In genomic region chr19:58060231-58060630, GRCh38 we compare ENCODE assay signal across 10 cellular contexts. TPM values are rescaled to one million over a fixed set of nuclear protein-coding genes. Genes with fewer than 3 reads are reported as not detected.
DNase-seq lines count a peak whose midpoint lies in the region; ATAC-seq and TF ChIP-seq lines count a peak whose summit lies in the region.
"Had no signal": no experiment of that assay in that cellular context is flagged by ENCODE, and none has a peak within 500 bp of the region (broad histone marks: within the 10 kb centered on the region; RNA-seq: fewer than 3 reads in every experiment).

No MANE protein-coding gene starts in this region.

- H3K4me1 Mint-ChIP-seq in WTC11 = peaks cover 19% of the 10 kb centered on the region
- peaks cover 0 to 4% of the 10 kb centered on the region in 2 donors for H3K4me1 Mint-ChIP-seq in effector memory CD8-positive, alpha-beta T cell (ENCODE audit: low read depth in 2 of 2)

- no peaks in the 10 kb centered on the region; the same call in 1 of the 2 replicates for H3K27me3 Mint-ChIP-seq in WTC11 (ENCODE audit: low read depth)
- peaks cover 17 to 27% of the 10 kb centered on the region in 2 donors for H3K27me3 Mint-ChIP-seq in effector memory CD8-positive, alpha-beta T cell

- TF ChIP-seq CTCF in WTC11 (IDR thresholded peaks at IDR 0.05) = no peak

- H3K27ac ChIP-seq in BLaER1 treated with 17β-estradiol and CSF1 and Interleukin-3, amounts not matched to agents 10 nM and 100 nM = peak overlapping the region in 10 of 11 experiments; percentile 81 to 95 (median 91); a peak in 14 of 22 replicates
- H3K27ac ChIP-seq in layer of hippocampus (ENCODE audit: low read depth, low read length) = peak overlapping the region; percentile 92

- H3K9me3 ChIP-seq in BLaER1 treated with 17β-estradiol and CSF1 and Interleukin-3, amounts not matched to agents 10 nM and 100 nM (replicated peaks in 1 of 11) = peaks cover 73 to 100% (median 97%) of the 10 kb centered on the region in 11 experiments
- peaks cover 18% of the 10 kb centered on the region for H3K9me3 ChIP-seq in skeletal muscle satellite cell (replicated peaks; ENCODE audit: low read length)

- CTCF ChIA-PET in WTC11 (lab: Charles Lee) = interaction anchor here (1.4 to 3.5 kb wide), 2 partner anchors 26 to 38 kb away, joined by 3 to 16 read pairs; no protein-coding TSS in a partner anchor

- peaks cover 0 to 4% (median 0%) of the 10 kb centered on the region in 11 experiments; a peak in 7 of 22 replicates for H3K27me3 ChIP-seq in BLaER1 treated with 17β-estradiol and CSF1 and Interleukin-3, amounts not matched to agents 10 nM and 100 nM
- H3K27me3 ChIP-seq in layer of hippocampus (ENCODE audit: control insufficient read depth, insufficient read depth, low read length) = no peaks in the 10 kb centered on the region
- no peaks in the 10 kb centered on the region for H3K27me3 ChIP-seq in skeletal muscle satellite cell (ENCODE audit: control insufficient read depth, insufficient read depth, low read length)

- peak overlapping the region; percentile 57 to 76 (median 66) for H3K4me3 ChIP-seq in BLaER1 treated with 17β-estradiol and CSF1 and Interleukin-3, amounts not matched to agents 10 nM and 100 nM
- peak overlapping the region; percentile 83 for H3K4me3 ChIP-seq in skeletal muscle satellite cell (ENCODE audit: low read length)

- no peak overlapping the region for H3K27ac Mint-ChIP-seq in WTC11
- no peak overlapping the region for H3K27ac Mint-ChIP-seq in effector memory CD8-positive, alpha-beta T cell

- peaks cover 19% of the 10 kb centered on the region for H3K9me3 Mint-ChIP-seq in WTC11
- peaks cover 12 to 22% of the 10 kb centered on the region in 2 donors for H3K9me3 Mint-ChIP-seq in effector memory CD8-positive, alpha-beta T cell

- H3K36me3 ChIP-seq in BLaER1 treated with 17β-estradiol and CSF1 and Interleukin-3, amounts not matched to agents 10 nM and 100 nM = peaks cover 31 to 52% (median 41%) of the 10 kb centered on the region in 11 experiments
- peaks cover 9% of the 10 kb centered on the region for H3K36me3 ChIP-seq in skeletal muscle satellite cell (ENCODE audit: insufficient read depth, low read length)

- no peak for ATAC-seq in WTC11
- ATAC-seq in effector memory CD8-positive, alpha-beta T cell (replicated peaks) = no peak

- peak overlapping the region; percentile 71 to 90 (median 82) for H3K4me2 ChIP-seq in BLaER1 treated with 17β-estradiol and CSF1 and Interleukin-3, amounts not matched to agents 10 nM and 100 nM
- peak overlapping the region; percentile 81 for H3K4me2 ChIP-seq in skeletal muscle satellite cell (ENCODE audit: low read length)

- H3K9ac ChIP-seq in BLaER1 treated with 17β-estradiol and CSF1 and Interleukin-3, amounts not matched to agents 10 nM and 100 nM = peak overlapping the region in 7 of 11 experiments; percentile 87 to 93 (median 89); a peak in 8 of 22 replicates
- no peak overlapping the region for H3K9ac ChIP-seq in skeletal muscle satellite cell (ENCODE audit: low read depth, low read length)

- POLR2A ChIA-PET in WTC11 (lab: Charles Lee) = interaction anchor here (1.3 to 2.7 kb wide), 3 partner anchors 38 to 125 kb away, joined by 3 to 16 read pairs (median 4); partner anchors contain the start of genes ZNF418 and ZSCAN18

- DNase-seq in WTC11 (ENCODE audit: low spot score) (no peak), RKO (ENCODE audit: low spot score) (no peak), iPS-NIHi7 (ENCODE audit: extremely low spot score) (no peak)
- no peak for DNase-seq in central memory CD4-positive, alpha-beta T cell
- DNase-seq in effector memory CD8-positive, alpha-beta T cell = no peak
- DNase-seq: T-helper 2 cell had no signal

- H3K4me3 Mint-ChIP-seq in WTC11 = peak overlapping the region; percentile 69
- H3K4me3 Mint-ChIP-seq in effector memory CD8-positive, alpha-beta T cell = peak overlapping the region in 1 of 2 donors; percentile 46

- peaks cover 30% of the 10 kb centered on the region for H3K36me3 Mint-ChIP-seq in WTC11
- peaks cover 5% of the 10 kb centered on the region for H3K36me3 Mint-ChIP-seq in effector memory CD8-positive, alpha-beta T cell (ENCODE audit: insufficient read depth)

- no peaks in the 10 kb centered on the region for H4K20me1 ChIP-seq in BLaER1 treated with 17β-estradiol and CSF1 and Interleukin-3, amounts not matched to agents 10 nM and 100 nM

- H3K4me1 ChIP-seq in BLaER1 treated with 17β-estradiol and CSF1 and Interleukin-3, amounts not matched to agents 10 nM and 100 nM = peaks cover 6 to 21% (median 14%) of the 10 kb centered on the region in 10 experiments; a peak in 15 of 20 replicates
- peaks cover 9% of the 10 kb centered on the region for H3K4me1 ChIP-seq in skeletal muscle satellite cell (ENCODE audit: control insufficient read depth, insufficient read depth, low read length)

TF ChIP-seq in WTC11, 78 proteins besides CTCF, POLR2A, EP300 and RAD21:
- no peak for TF ChIP-seq NFATC4 (CRISPR knock-in tag; IDR thresholded peaks at IDR 0.05)
- peak; percentile 67; the same call in 1 of the 2 replicates for TF ChIP-seq GTF2I (CRISPR knock-in tag; conservative IDR thresholded peaks at IDR 0.05)
TF ChIP-seq in WTC11: peak in this region for 1.

RNA-seq across cellular contexts. Expression of gene ZNF135, which starts 1.1 kb away (rescaled TPM):
- 5.6 to 8.0 TPM (median 7.2 TPM) in 3 replicates for total RNA-seq in WTC11 (2021)
- 2.0 and 3.5 TPM in 2 replicates for total RNA-seq in skeletal muscle satellite cell (2012; rRNA removed)

RNA-seq across cellular contexts. Expression of gene ZSCAN1, which starts 26.4 kb away (rescaled TPM):
- total RNA-seq in WTC11 (2021) = 0.69 to 1.3 TPM (median 0.78 TPM) in 3 replicates
- not detected in 2 replicates for total RNA-seq in skeletal muscle satellite cell (2012; rRNA removed)
- total RNA-seq: fibroblast of lung had no signal

RNA-seq across cellular contexts. Expression of gene ZSCAN18, which starts 37.8 kb away (rescaled TPM):
- 55.9 to 65.5 TPM (median 64.8 TPM) in 3 replicates for total RNA-seq in WTC11 (2021)
- 21.6 and 44.6 TPM in 2 replicates for total RNA-seq in skeletal muscle satellite cell (2012; rRNA removed)

RNA-seq across cellular contexts. Expression of gene ZNF606, which starts 57.6 kb away (rescaled TPM):
- 24.5 to 26.2 TPM (median 26.1 TPM) in 3 replicates for total RNA-seq in WTC11 (2021)
- total RNA-seq in skeletal muscle satellite cell (2012; rRNA removed) = 11.4 and 12.2 TPM in 2 replicates
